Comparison of ENCODE assay signal across 8 cellular contexts in the genomic region with DNA sequence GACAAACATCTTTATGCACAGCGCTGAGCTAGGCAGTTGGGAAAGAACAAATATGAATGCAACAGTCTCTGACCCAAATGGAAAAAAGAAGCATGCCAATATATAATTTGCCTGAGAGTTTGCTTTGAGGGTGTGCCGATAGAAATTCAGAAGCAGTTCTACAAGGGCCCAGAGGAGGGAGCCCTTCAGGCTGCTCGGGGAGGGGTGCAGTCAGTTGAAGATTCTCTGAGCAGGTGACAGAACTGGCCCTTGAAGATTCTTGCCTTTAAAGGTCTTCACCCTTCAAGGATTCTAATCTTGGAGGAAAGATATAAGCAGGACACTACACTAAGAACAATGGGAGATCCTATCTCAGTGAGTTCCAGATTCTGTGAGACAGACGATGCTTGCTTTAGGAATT. TPM values are rescaled to one million over a fixed set of nuclear protein-coding genes. Genes with fewer than 3 reads are reported as not detected.
DNase-seq lines count a peak whose midpoint lies in the region; ATAC-seq and TF ChIP-seq lines count a peak whose summit lies in the region.

No MANE protein-coding gene starts in this region.

- no peak overlapping the region for H3K4me3 Mint-ChIP-seq in activated CD4-positive, alpha-beta T cell treated with anti-CD3 and anti-CD28 coated beads for 36 hours
- no peak overlapping the region for H3K4me3 Mint-ChIP-seq in activated T-helper 17 cell treated with anti-CD3 and anti-CD28 coated beads, Interleukin-2, amount 50 U/mL, for 72 hours

- H2AK5ac ChIP-seq in mesendoderm (ENCODE audit: low read length) = no peak overlapping the region

- H3K27me3 ChIP-seq in brain microvascular endothelial cell (replicated peaks) (no peaks in the 10 kb centered on the region), mesendoderm (ENCODE audit: insufficient read depth, low read length, poor library complexity) (no peaks in the 10 kb centered on the region), gastroesophageal sphincter (peaks cover 71% of the 10 kb centered on the region)

- H3K36me3 Mint-ChIP-seq in activated CD4-positive, alpha-beta T cell treated with anti-CD3 and anti-CD28 coated beads for 36 hours (ENCODE audit: low read depth) = no peaks in the 10 kb centered on the region
- no peaks in the 10 kb centered on the region for H3K36me3 Mint-ChIP-seq in activated T-helper 17 cell treated with anti-CD3 and anti-CD28 coated beads, Interleukin-2, amount 50 U/mL, for 72 hours (ENCODE audit: low read depth)

- H3K4ac ChIP-seq in mesendoderm (ENCODE audit: low read depth, low read length) = no peak overlapping the region

- no peak for TF ChIP-seq EP300 in gastroesophageal sphincter (IDR thresholded peaks at IDR 0.05)

- no peak overlapping the region for H3K23ac ChIP-seq in mesendoderm (ENCODE audit: low read length)

- POLR2A ChIA-PET in activated CD4-positive, alpha-beta T cell treated with anti-CD3 and anti-CD28 coated beads for 36 hours (lab: Charles Lee) = no interaction called here

- no peak overlapping the region for H3K18ac ChIP-seq in mesendoderm (ENCODE audit: low read length)

- no peak overlapping the region for H2BK15ac ChIP-seq in mesendoderm (replicated peaks; ENCODE audit: low read depth)

- no peaks in the 10 kb centered on the region for H3K79me2 ChIP-seq in mesendoderm (ENCODE audit: control insufficient read depth, insufficient read depth, low read length)

- no peak overlapping the region for H3K27ac Mint-ChIP-seq in activated CD4-positive, alpha-beta T cell treated with anti-CD3 and anti-CD28 coated beads for 36 hours
- no peak overlapping the region for H3K27ac Mint-ChIP-seq in activated T-helper 17 cell treated with anti-CD3 and anti-CD28 coated beads, Interleukin-2, amount 50 U/mL, for 72 hours

- peak; percentile 32 for DNase-seq in activated CD4-positive, alpha-beta T cell treated with anti-CD3 and anti-CD28 coated beads for 36 hours
- DNase-seq in activated CD4-positive, alpha-beta T cell treated with anti-CD3 and anti-CD28 coated beads, Interleukin-2, amount 50 U/mL, for 48 hours = no peak
- DNase-seq in Jurkat, Clone E6-1 (ENCODE audit: low read depth, low spot score) = peak; percentile 14
- DNase-seq in brain microvascular endothelial cell (no peak), mesendoderm (peak; percentile 57), NCI-H1436 treated with DMSO at 0.1 percent for 48 hours (lab: John Stamatoyannopoulos, UW) (no peak)

- in situ Hi-C loops in brain microvascular endothelial cell (cut with HindIII; ENCODE audit: low pct_ligation_motif_present, low sequenced_read_pairs) = no loop called here

- TF ChIP-seq POLR2A in gastroesophageal sphincter (IDR thresholded peaks at IDR 0.05) = no peak

- H3K36me3 ChIP-seq in brain microvascular endothelial cell (replicated peaks) (peaks cover 6% of the 10 kb centered on the region), mesendoderm (ENCODE audit: control insufficient read depth, insufficient read depth, low read length) (no peaks in the 10 kb centered on the region), gastroesophageal sphincter (no peaks in the 10 kb centered on the region)

- CTCF ChIA-PET in activated CD4-positive, alpha-beta T cell treated with anti-CD3 and anti-CD28 coated beads for 36 hours (lab: Charles Lee) = interaction anchor here (0.8 to 1.3 kb wide), 3 partner anchors 11 to 54 kb away, joined by 3 read pairs; no protein-coding TSS in a partner anchor

- H3K4me1 Mint-ChIP-seq in activated CD4-positive, alpha-beta T cell treated with anti-CD3 and anti-CD28 coated beads for 36 hours = peaks cover 2% of the 10 kb centered on the region
- H3K4me1 Mint-ChIP-seq in activated T-helper 17 cell treated with anti-CD3 and anti-CD28 coated beads, Interleukin-2, amount 50 U/mL, for 72 hours = no peaks in the 10 kb centered on the region

- no peak overlapping the region for H3K4me2 ChIP-seq in mesendoderm (ENCODE audit: low read length)

- WGBS in mesendoderm (ENCODE audit: extremely low coverage, insufficient coverage, low lambda C conversion rate) = no CpG with 5 or more reads among the region's 4 CpGs
- WGBS in gastroesophageal sphincter (ENCODE audit: low coverage in 1 of 2), 2 donors = 31 to 43% methylated on average over 3 to 4 of the region's 4 CpGs

- H3K27ac ChIP-seq in brain microvascular endothelial cell (no peak overlapping the region), mesendoderm (ENCODE audit: low read depth, low read length) (no peak overlapping the region), gastroesophageal sphincter (no peak overlapping the region)

- no peaks in the 10 kb centered on the region for H3K9me3 ChIP-seq in gastroesophageal sphincter

- H3K4me1 ChIP-seq in mesendoderm (ENCODE audit: control insufficient read depth, low read depth, low read length) (no peaks in the 10 kb centered on the region), gastroesophageal sphincter (peaks cover 0 to 12% (median 0%) of the 10 kb centered on the region in 3 donors)

- H4K5ac ChIP-seq in mesendoderm (ENCODE audit: low read length) = no peak overlapping the region

- peaks cover 49% of the 10 kb centered on the region for H3K27me3 Mint-ChIP-seq in activated CD4-positive, alpha-beta T cell treated with anti-CD3 and anti-CD28 coated beads for 36 hours
- H3K27me3 Mint-ChIP-seq in activated T-helper 17 cell treated with anti-CD3 and anti-CD28 coated beads, Interleukin-2, amount 50 U/mL, for 72 hours = peaks cover 44% of the 10 kb centered on the region

- H3K9ac ChIP-seq in mesendoderm (ENCODE audit: low read length) = no peak overlapping the region

- H2BK120ac ChIP-seq in mesendoderm (ENCODE audit: low read depth, low read length) = no peak overlapping the region

- H3K9me3 Mint-ChIP-seq in activated CD4-positive, alpha-beta T cell treated with anti-CD3 and anti-CD28 coated beads for 36 hours (ENCODE audit: low read depth) = no peaks in the 10 kb centered on the region
- H3K9me3 Mint-ChIP-seq in activated T-helper 17 cell treated with anti-CD3 and anti-CD28 coated beads, Interleukin-2, amount 50 U/mL, for 72 hours = no peaks in the 10 kb centered on the region

- no peak for ATAC-seq in activated CD4-positive, alpha-beta T cell treated with anti-CD3 and anti-CD28 coated beads for 36 hours
- no peak for ATAC-seq in activated T-helper 17 cell treated with anti-CD3 and anti-CD28 coated beads, Interleukin-2, amount 50 U/mL, for 72 hours (replicated peaks)
- ATAC-seq in gastroesophageal sphincter = no peak

- no peak overlapping the region for H4K8ac ChIP-seq in mesendoderm (ENCODE audit: low read depth, low read length)

- H3K79me1 ChIP-seq in mesendoderm (ENCODE audit: low read length) = no peaks in the 10 kb centered on the region

- H3K4me3 ChIP-seq in Jurkat, Clone E6-1 (ENCODE audit: low read length) = no peak overlapping the region
- H3K4me3 ChIP-seq in brain microvascular endothelial cell (ENCODE audit: low read depth, low read length) = no peak overlapping the region
- no peak overlapping the region for H3K4me3 ChIP-seq in mesendoderm (ENCODE audit: low read length)
- no peak overlapping the region for H3K4me3 ChIP-seq in gastroesophageal sphincter

- intact Hi-C loops in activated CD4-positive, alpha-beta T cell treated with anti-CD3 and anti-CD28 coated beads for 36 hours (cut with DNase I, micrococcal nuclease) = loop anchor here (2.0 to 10.0 kb wide), 4 partner anchors 48 to 512 kb away; no protein-coding TSS in a partner anchor

- TF ChIP-seq CTCF in brain microvascular endothelial cell (IDR thresholded peaks at IDR 0.05; ENCODE audit: low read depth, low read length, missing control alignments) (peak; percentile 82), gastroesophageal sphincter (IDR thresholded peaks at IDR 0.05) (peak in 1 of 4 experiments; percentile 41)

- H2BK5ac ChIP-seq in mesendoderm (ENCODE audit: low read length) = no peak overlapping the region

- H3K56ac ChIP-seq in mesendoderm (ENCODE audit: low read length) = no peak overlapping the region

RNA-seq across cellular contexts. Expression of a gene that starts 3.7 kb away (rescaled TPM):
- total RNA-seq in activated CD4-positive, alpha-beta T cell treated with anti-CD3 and anti-CD28 coated beads for 36 hours = not detected
- 0.10 TPM for polyA plus RNA-seq in Jurkat, Clone E6-1 (2012; ENCODE audit: insufficient read depth, insufficient read length)
- 0.28 TPM for polyA plus RNA-seq in mesendoderm (2013, experiment 1 of 2)
- polyA plus RNA-seq in mesendoderm (2013, experiment 2 of 2) = 0.28 TPM
- total RNA-seq in activated T-helper 17 cell treated with anti-CD3 and anti-CD28 coated beads, Interleukin-2, amount 50 U/mL, for 72 hours = under 1 TPM; 0.26 to 0.35 TPM
- 1 to 10 TPM; 1.9 to 5.7 (median 3.2) TPM for total RNA-seq in gastroesophageal sphincter

Comparison
In these comparisons a context has a peak if more than half of its experiments do, and no peak if none do; other contexts are left out.
1. DNase-seq: peak in activated CD4-positive, alpha-beta T cell treated with anti-CD3 and anti-CD28 coated beads for 36 hours (single experiment), Jurkat, Clone E6-1 (single experiment) and mesendoderm (single experiment); none in activated CD4-positive, alpha-beta T cell treated with anti-CD3 and anti-CD28 coated beads, Interleukin-2, amount 50 U/mL, for 48 hours (0 of 2), brain microvascular endothelial cell (single experiment) and NCI-H1436 treated with DMSO at 0.1 percent for 48 hours (single experiment).